Comparison of ENCODE assay signal across 1 cellular context in genomic region chr2:219207884-219208740, GRCh38.
TF ChIP-seq lines count a peak whose summit lies in the region.

No MANE protein-coding gene starts in this region.

TF ChIP-seq in endothelial cell of umbilical vein, 7 proteins besides CTCF, POLR2A, EP300 and RAD21:
- TF ChIP-seq POLR2AphosphoS5 (IDR thresholded peaks at IDR 0.05; ENCODE audit: insufficient read depth, low read depth, low read length) (no peak), JUN (IDR thresholded peaks at IDR 0.05; ENCODE audit: borderline replicate concordance, insufficient read depth, insufficient read length, low read depth) (no peak), GATA2 (IDR thresholded peaks at IDR 0.05; ENCODE audit: insufficient read depth, insufficient read length, low read depth, low read length) (no peak), MYC (IDR thresholded peaks at IDR 0.05; ENCODE audit: low read depth, low read length) (no peak), MAX (IDR thresholded peaks at IDR 0.05; ENCODE audit: insufficient read depth, insufficient read length) (no peak), EZH2 (IDR thresholded peaks at IDR 0.05; ENCODE audit: borderline replicate concordance, low read depth, low read length, severe bottlenecking) (no peak), FOS (IDR thresholded peaks at IDR 0.05; ENCODE audit: borderline replicate concordance, insufficient read depth, low read length) (no peak)
